1 cellular context compared by ENCODE assay signal in the genomic region with DNA sequence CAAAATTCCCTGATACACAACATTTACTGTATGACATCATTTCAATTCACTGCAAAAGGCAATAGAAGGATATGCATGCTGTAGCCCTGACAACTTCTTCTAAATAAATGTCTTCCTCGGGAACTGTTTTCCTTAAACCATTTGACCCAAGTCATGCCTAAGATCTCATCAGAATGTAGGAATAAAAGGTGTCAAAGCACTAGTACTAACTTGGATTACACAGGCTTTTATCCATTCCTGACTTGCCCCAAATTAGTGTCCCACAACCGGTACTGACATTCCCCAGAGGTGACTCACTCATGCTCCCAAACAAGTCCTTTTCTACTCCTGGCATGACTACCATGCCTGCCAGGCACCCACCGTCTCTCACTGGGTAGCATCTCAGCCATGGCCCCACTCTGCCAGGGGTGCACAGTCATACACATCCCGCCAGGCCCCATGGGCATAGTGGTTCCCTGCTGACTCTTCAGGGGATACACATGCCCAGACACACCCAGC.
TF ChIP-seq lines count a peak whose summit lies in the region.

No MANE protein-coding gene starts in this region.

TF ChIP-seq in GM23338, 12 proteins besides CTCF, POLR2A, EP300 and RAD21 (continued from another document):
- TF ChIP-seq, protein P1, sequence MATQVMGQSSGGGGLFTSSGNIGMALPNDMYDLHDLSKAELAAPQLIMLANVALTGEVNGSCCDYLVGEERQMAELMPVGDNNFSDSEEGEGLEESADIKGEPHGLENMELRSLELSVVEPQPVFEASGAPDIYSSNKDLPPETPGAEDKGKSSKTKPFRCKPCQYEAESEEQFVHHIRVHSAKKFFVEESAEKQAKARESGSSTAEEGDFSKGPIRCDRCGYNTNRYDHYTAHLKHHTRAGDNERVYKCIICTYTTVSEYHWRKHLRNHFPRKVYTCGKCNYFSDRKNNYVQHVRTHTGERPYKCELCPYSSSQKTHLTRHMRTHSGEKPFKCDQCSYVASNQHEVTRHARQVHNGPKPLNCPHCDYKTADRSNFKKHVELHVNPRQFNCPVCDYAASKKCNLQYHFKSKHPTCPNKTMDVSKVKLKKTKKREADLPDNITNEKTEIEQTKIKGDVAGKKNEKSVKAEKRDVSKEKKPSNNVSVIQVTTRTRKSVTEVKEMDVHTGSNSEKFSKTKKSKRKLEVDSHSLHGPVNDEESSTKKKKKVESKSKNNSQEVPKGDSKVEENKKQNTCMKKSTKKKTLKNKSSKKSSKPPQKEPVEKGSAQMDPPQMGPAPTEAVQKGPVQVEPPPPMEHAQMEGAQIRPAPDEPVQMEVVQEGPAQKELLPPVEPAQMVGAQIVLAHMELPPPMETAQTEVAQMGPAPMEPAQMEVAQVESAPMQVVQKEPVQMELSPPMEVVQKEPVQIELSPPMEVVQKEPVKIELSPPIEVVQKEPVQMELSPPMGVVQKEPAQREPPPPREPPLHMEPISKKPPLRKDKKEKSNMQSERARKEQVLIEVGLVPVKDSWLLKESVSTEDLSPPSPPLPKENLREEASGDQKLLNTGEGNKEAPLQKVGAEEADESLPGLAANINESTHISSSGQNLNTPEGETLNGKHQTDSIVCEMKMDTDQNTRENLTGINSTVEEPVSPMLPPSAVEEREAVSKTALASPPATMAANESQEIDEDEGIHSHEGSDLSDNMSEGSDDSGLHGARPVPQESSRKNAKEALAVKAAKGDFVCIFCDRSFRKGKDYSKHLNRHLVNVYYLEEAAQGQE (IDR thresholded peaks at IDR 0.05; ENCODE audit: unreplicated experiment) = no peak
- TF ChIP-seq, protein P2, sequence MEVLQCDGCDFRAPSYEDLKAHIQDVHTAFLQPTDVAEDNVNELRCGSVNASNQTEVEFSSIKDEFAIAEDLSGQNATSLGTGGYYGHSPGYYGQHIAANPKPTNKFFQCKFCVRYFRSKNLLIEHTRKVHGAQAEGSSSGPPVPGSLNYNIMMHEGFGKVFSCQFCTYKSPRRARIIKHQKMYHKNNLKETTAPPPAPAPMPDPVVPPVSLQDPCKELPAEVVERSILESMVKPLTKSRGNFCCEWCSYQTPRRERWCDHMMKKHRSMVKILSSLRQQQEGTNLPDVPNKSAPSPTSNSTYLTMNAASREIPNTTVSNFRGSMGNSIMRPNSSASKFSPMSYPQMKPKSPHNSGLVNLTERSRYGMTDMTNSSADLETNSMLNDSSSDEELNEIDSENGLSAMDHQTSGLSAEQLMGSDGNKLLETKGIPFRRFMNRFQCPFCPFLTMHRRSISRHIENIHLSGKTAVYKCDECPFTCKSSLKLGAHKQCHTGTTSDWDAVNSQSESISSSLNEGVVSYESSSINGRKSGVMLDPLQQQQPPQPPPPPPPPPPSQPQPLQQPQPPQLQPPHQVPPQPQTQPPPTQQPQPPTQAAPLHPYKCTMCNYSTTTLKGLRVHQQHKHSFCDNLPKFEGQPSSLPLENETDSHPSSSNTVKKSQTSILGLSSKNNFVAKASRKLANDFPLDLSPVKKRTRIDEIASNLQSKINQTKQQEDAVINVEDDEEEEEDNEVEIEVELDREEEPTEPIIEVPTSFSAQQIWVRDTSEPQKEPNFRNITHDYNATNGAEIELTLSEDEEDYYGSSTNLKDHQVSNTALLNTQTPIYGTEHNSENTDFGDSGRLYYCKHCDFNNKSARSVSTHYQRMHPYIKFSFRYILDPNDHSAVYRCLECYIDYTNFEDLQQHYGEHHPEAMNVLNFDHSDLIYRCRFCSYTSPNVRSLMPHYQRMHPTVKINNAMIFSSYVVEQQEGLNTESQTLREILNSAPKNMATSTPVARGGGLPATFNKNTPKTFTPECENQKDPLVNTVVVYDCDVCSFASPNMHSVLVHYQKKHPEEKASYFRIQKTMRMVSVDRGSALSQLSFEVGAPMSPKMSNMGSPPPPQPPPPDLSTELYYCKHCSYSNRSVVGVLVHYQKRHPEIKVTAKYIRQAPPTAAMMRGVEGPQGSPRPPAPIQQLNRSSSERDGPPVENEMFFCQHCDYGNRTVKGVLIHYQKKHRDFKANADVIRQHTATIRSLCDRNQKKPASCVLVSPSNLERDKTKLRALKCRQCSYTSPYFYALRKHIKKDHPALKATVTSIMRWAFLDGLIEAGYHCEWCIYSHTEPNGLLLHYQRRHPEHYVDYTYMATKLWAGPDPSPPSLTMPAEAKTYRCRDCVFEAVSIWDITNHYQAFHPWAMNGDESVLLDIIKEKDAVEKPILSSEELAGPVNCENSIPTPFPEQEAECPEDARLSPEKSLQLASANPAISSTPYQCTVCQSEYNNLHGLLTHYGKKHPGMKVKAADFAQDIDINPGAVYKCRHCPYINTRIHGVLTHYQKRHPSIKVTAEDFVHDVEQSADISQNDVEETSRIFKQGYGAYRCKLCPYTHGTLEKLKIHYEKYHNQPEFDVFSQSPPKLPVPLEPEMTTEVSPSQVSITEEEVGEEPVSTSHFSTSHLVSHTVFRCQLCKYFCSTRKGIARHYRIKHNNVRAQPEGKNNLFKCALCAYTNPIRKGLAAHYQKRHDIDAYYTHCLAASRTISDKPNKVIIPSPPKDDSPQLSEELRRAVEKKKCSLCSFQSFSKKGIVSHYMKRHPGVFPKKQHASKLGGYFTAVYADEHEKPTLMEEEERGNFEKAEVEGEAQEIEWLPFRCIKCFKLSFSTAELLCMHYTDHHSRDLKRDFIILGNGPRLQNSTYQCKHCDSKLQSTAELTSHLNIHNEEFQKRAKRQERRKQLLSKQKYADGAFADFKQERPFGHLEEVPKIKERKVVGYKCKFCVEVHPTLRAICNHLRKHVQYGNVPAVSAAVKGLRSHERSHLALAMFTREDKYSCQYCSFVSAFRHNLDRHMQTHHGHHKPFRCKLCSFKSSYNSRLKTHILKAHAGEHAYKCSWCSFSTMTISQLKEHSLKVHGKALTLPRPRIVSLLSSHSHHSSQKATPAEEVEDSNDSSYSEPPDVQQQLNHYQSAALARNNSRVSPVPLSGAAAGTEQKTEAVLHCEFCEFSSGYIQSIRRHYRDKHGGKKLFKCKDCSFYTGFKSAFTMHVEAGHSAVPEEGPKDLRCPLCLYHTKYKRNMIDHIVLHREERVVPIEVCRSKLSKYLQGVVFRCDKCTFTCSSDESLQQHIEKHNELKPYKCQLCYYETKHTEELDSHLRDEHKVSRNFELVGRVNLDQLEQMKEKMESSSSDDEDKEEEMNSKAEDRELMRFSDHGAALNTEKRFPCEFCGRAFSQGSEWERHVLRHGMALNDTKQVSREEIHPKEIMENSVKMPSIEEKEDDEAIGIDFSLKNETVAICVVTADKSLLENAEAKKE (CRISPR knock-in tag; IDR thresholded peaks at IDR 0.05) = no peak
- TF ChIP-seq STAT1 (IDR thresholded peaks at IDR 0.05; ENCODE audit: unreplicated experiment) (no peak), NANOG (IDR thresholded peaks at IDR 0.05; ENCODE audit: borderline replicate concordance) (no peak)
TF ChIP-seq in GM23338: peak in this region for 0.
